19 cellular contexts compared by ENCODE assay signal in genomic region chr5:170642776-170643436, GRCh38.
"Had no signal": no experiment of that assay in that cellular context is flagged by ENCODE, and none has a peak within 500 bp of the region (broad histone marks: within the 10 kb centered on the region; RNA-seq: fewer than 3 reads in every experiment).

No MANE protein-coding gene starts in this region.

- H3K27ac ChIP-seq: epithelial cell of prostate, hepatocyte, lower lobe of right lung, neutrophil, parathyroid adenoma, testis had no signal

- H3K4me2 ChIP-seq: hepatocyte had no signal

- H3K4me3 ChIP-seq: hepatocyte, lower lobe of right lung, testis had no signal

- H3K9ac ChIP-seq: parathyroid adenoma had no signal

- H3K36me3 ChIP-seq: lower lobe of right lung, neutrophil had no signal

- DNase-seq: activated B cell treated with CpG ODN at 0.5 μM for 24 hours; activated CD4-positive, alpha-beta T cell treated with anti-CD3 and anti-CD28 coated beads for 4 hours; activated CD8-positive, alpha-beta T cell treated with anti-CD3 and anti-CD28 coated beads for 36 hours; activated naive CD4-positive, alpha-beta T cell treated with anti-CD3 and anti-CD28 coated beads, Interleukin-2, amount 10 ng/mL, durations not matched to agents 7 days and 5 days; activated naive CD8-positive, alpha-beta T cell treated with anti-CD3 and anti-CD28 coated beads, Interleukin-2, amount 50 U/mL, for 24 hours; activated T-cell treated with anti-CD3 and anti-CD28 coated beads, Interleukin-2, amount 50 U/mL, for 1 hour; anterior cingulate cortex; effector memory CD8-positive, alpha-beta T cell; foreskin fibroblast; lower lobe of right lung; stimulated activated CD4-positive, alpha-beta T cell treated with anti-CD3 and anti-CD28 coated beads, Interleukin-4, amount 100 ng/mL, for 4 hours; T-cell; testis had no signal

- H3K9me3 ChIP-seq: lower lobe of right lung, neutrophil, testis had no signal

- H2AFZ ChIP-seq: hepatocyte, parathyroid adenoma had no signal

- H3K79me2 ChIP-seq: hepatocyte, parathyroid adenoma had no signal

- H3K4me1 ChIP-seq: lower lobe of right lung, testis had no signal

- ATAC-seq: activated CD8-positive, alpha-beta T cell treated with anti-CD3 and anti-CD28 coated beads for 36 hours; effector memory CD8-positive, alpha-beta T cell; lower lobe of right lung; sciatic nerve; stimulated activated memory B cell treated with anti-CD40 and anti-IgM and Interleukin-4, amounts not matched to agents 10 μg/mL and 1 μg/mL and 100 μg/mL, for 72 hours; T-cell had no signal

- H3K27me3 ChIP-seq: hepatocyte, testis had no signal
